ENCODE assay signal across 8 cellular contexts in the genomic region with DNA sequence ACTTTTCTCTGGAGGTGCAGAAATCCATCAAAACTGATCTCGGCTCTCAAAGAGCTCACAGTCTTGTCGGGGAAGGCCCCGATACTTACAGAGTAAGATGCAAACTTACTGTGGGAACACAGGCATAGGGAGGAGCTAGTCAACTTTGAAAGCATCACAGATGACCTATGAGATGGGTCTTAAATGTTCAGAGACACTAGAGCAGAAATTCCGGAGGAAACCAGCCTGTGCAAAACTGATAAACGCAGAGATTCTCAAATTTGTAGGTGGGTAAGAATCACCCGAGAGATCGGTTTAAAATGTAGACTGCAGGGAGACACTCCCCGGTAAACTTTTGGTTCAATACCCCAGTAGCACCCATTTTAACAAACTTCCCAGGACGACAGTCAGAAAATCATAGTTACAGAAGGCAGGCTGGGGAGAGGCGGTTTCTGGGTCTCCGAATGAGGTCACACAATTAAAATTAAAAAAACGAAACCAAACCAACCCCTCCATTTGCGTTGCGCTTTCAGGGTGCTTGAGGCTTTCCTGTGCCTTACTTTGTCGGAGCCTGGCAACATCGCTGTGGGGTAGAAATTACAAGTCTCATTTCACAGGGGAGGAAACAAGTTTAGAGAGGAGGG. TPM values are rescaled to one million over a fixed set of nuclear protein-coding genes. Genes with fewer than 3 reads are reported as not detected.
DNase-seq lines count a peak whose midpoint lies in the region; ATAC-seq, FAIRE-seq and TF ChIP-seq lines count a peak whose summit lies in the region.

No MANE protein-coding gene starts in this region.

- H2AFZ ChIP-seq in K562 (ENCODE audit: low read depth, low read length), result peak overlapping the region; percentile 97

- in situ Hi-C loops in Panc1 (cut with HindIII; ENCODE audit: low pct_unique_long_range_greater_than_20kb, low sequenced_read_pairs), result no loop called here
- in situ Hi-C loops in K562 (cut with MboI), result no loop called here

- CTCF ChIA-PET in Panc1 (lab: Charles Lee), result interaction anchor here (1.1 to 1.2 kb wide), 2 partner anchors 35 to 63 kb away, joined by 3 read pairs; no protein-coding TSS in a partner anchor
- CTCF ChIA-PET in K562 (lab: Yijun Ruan, JAX; ENCODE audit: low intra/inter-chr PET ratio), result interaction anchor here (0.6 kb wide), 2 partner anchors 70 to 124 kb away, joined by 3 to 4 read pairs; no protein-coding TSS in a partner anchor

- WGBS in K562 (ENCODE audit: insufficient coverage, low coverage, missing lambda C conversion rate), result under 1% methylated on average over 16 of the region's 16 CpGs

- peak overlapping the region; percentile 87 for H3K9ac ChIP-seq in K562 (ENCODE audit: insufficient read depth in 1 of 2, low read depth in 2 of 2, low read length in 2 of 2)

- BruUV-seq in Panc1 (replicated peaks; lab: Mats Ljungman, UMichigan), result TSS peak; percentile 99
- TSS peak; percentile 97 for BruUV-seq in K562 (replicated peaks; lab: Mats Ljungman, UMichigan)

- H3K4me3 ChIP-seq in BE2C (ENCODE audit: low read depth, low read length) (peak overlapping the region; percentile 62), Panc1 (ENCODE audit: low read depth in 2 of 2, low read length in 2 of 2) (peak overlapping the region; percentile 82 to 97), K562 (peak overlapping the region; percentile 48), kidney epithelial cell (ENCODE audit: low read depth, low read length) (peak overlapping the region; percentile 69)

- H3K27me3 ChIP-seq in BE2C (no peaks in the 10 kb centered on the region), Panc1 (ENCODE audit: control insufficient read depth, insufficient read depth, low read length) (no peaks in the 10 kb centered on the region), K562 (ENCODE audit: control insufficient read depth in 2 of 2, insufficient read depth in 2 of 2, low read length in 2 of 2) (no peaks in the 10 kb centered on the region), kidney epithelial cell (ENCODE audit: control insufficient read depth, insufficient read depth, low read length) (no peaks in the 10 kb centered on the region)

- no peak for TF ChIP-seq CTCF in BE2C (IDR thresholded peaks at IDR 0.05; ENCODE audit: low read depth, low read length)
- no peak for TF ChIP-seq CTCF in Panc1 (IDR thresholded peaks at IDR 0.05)
- TF ChIP-seq CTCF in K562 (IDR thresholded peaks at IDR 0.05 in 2 of 3, conservative IDR thresholded peaks at IDR 0.05 in 1 of 3; ENCODE audit: insufficient read depth in 2 of 3, low read depth in 1 of 3, low read length in 3 of 3), result no peak
- no peak for TF ChIP-seq CTCF in kidney epithelial cell (IDR thresholded peaks at IDR 0.05; ENCODE audit: insufficient read depth, low read length, poor library complexity, severe bottlenecking)

- H3K4me1 ChIP-seq in BE2C (no peaks in the 10 kb centered on the region), Panc1 (ENCODE audit: control insufficient read depth, insufficient read depth, low read length) (peaks cover 11% of the 10 kb centered on the region), K562 (replicated peaks in 1 of 2; ENCODE audit: control insufficient read depth in 2 of 2, insufficient read depth in 2 of 2, low read length in 2 of 2) (peaks cover 14 to 15% of the 10 kb centered on the region in 2 experiments)

- peak overlapping the region; percentile 96 for H3K4me2 ChIP-seq in K562 (ENCODE audit: insufficient read depth, low read length)

- FAIRE-seq in K562 (lab: Jason Lieb, UNC), result peak; percentile 61

- 0 out of 2 replicates have a peak, but pooled peaks have one; percentile 21 for TF ChIP-seq EP300 in K562 (IDR thresholded peaks at IDR 0.05; ENCODE audit: low read length)

- intact Hi-C loops in Panc1 (cut with micrococcal nuclease; ENCODE audit: unreplicated experiment), result no loop called here
- intact Hi-C loops in K562 (cut with micrococcal nuclease), result no loop called here

- DNase-seq in BE2C, result no peak
- peak; percentile 18 for DNase-seq in Panc1 (ENCODE audit: low read depth, low spot score)
- DNase-seq in K562 (ENCODE audit: extremely low read depth in 1 of 4, low spot score in 3 of 4), result peak; percentile 39 to 82 (median 54)
- no peak for DNase-seq in kidney epithelial cell (ENCODE audit: low read depth)
- peak; percentile 8 for DNase-seq in stimulated activated CD8-positive, alpha-beta memory T cell treated with anti-CD3 and anti-CD28 coated beads, Interleukin-12 subunit alpha, Interleukin-12 subunit beta, amount 100 ng/mL, for 1 hour (ENCODE audit: low read depth)
- DNase-seq in NCI-H1417 treated with DMSO at 0.1 percent for 48 hours (lab: John Stamatoyannopoulos, UW), result no peak

- peaks cover 40% of the 10 kb centered on the region for H3K79me2 ChIP-seq in K562 (ENCODE audit: control insufficient read depth, insufficient read depth, low read length)

- peak; percentile 16 for ATAC-seq in GM18511 (IDR thresholded peaks at IDR 0.05; ENCODE audit: unreplicated experiment)
- peak; percentile 7 for ATAC-seq in HG03025 (IDR thresholded peaks at IDR 0.05; ENCODE audit: low FRiP score, unreplicated experiment)
- peak; percentile 36 for ATAC-seq in Panc1
- ATAC-seq in K562, result peak; percentile 49

- no peak for TF ChIP-seq RAD21 in K562 (CRISPR knock-in tag; conservative IDR thresholded peaks at IDR 0.05 in 1 of 2, IDR thresholded peaks at IDR 0.05 in 1 of 2)

- H3K27ac ChIP-seq in Panc1 (ENCODE audit: low read length) (peak overlapping the region; percentile 96), K562 (ENCODE audit: extremely low read depth, low read depth, low read length) (peak overlapping the region; percentile 93)

- no peaks in the 10 kb centered on the region for H3K9me3 ChIP-seq in BE2C
- no peaks in the 10 kb centered on the region for H3K9me3 ChIP-seq in Panc1 (ENCODE audit: control insufficient read depth, insufficient read depth, low read depth, low read length)
- no peaks in the 10 kb centered on the region for H3K9me3 ChIP-seq in K562 (replicated peaks; ENCODE audit: control insufficient read depth, insufficient read depth, low read depth, low read length)

- peaks cover 19% of the 10 kb centered on the region for H4K20me1 ChIP-seq in K562 (replicated peaks; ENCODE audit: control insufficient read depth, insufficient read depth, low read length)

- peaks cover 5% of the 10 kb centered on the region; the same call in 1 of the 2 replicates for H3K36me3 ChIP-seq in BE2C
- H3K36me3 ChIP-seq in Panc1 (ENCODE audit: control insufficient read depth, insufficient read depth, low read length), result peaks cover 5% of the 10 kb centered on the region; the same call in 1 of the 2 replicates
- H3K36me3 ChIP-seq in K562 (ENCODE audit: control insufficient read depth, insufficient read depth, low read length), result peaks cover 27% of the 10 kb centered on the region; the same call in 2 of the 3 replicates
- H3K36me3 ChIP-seq in kidney epithelial cell (ENCODE audit: control insufficient read depth, insufficient read depth, low read length), result no peaks in the 10 kb centered on the region

- POLR2A ChIA-PET in Panc1 (lab: Charles Lee) (interaction anchor here (0.6 to 1.1 kb wide), 4 partner anchors 20 to 78 kb away, joined by 4 to 7 read pairs (median 4); a partner anchor contains a TSS), K562 (lab: Yijun Ruan, JAX) (interaction anchor here (0.8 to 4.9 kb wide), 20 partner anchors 10 to 241 kb away, joined by 3 to 67 read pairs (median 5); a partner anchor contains a TSS)

- TF ChIP-seq POLR2A in K562 (conservative IDR thresholded peaks at IDR 0.05), result no peak

- H3K9me1 ChIP-seq in K562 (ENCODE audit: control insufficient read depth, insufficient read depth, low read length), result no peaks in the 10 kb centered on the region

TF ChIP-seq in K562, 482 proteins besides CTCF, POLR2A, EP300 and RAD21 (continues in another document):
- TF ChIP-seq SIN3B (IDR thresholded peaks at IDR 0.05; ENCODE audit: low read depth), result 0 out of 2 replicates have a peak, but pooled peaks have one; percentile 12
- TF ChIP-seq ERF (CRISPR knock-in tag; IDR thresholded peaks at IDR 0.05), result peak; percentile 60; the same call in 1 of the 2 replicates
- TF ChIP-seq RBM25 (IDR thresholded peaks at IDR 0.05; ENCODE audit: low read depth, low read length, severe bottlenecking), result no peak
- TF ChIP-seq DPF2 (IDR thresholded peaks at IDR 0.05), result peak; percentile 54
- TF ChIP-seq, protein P1, sequence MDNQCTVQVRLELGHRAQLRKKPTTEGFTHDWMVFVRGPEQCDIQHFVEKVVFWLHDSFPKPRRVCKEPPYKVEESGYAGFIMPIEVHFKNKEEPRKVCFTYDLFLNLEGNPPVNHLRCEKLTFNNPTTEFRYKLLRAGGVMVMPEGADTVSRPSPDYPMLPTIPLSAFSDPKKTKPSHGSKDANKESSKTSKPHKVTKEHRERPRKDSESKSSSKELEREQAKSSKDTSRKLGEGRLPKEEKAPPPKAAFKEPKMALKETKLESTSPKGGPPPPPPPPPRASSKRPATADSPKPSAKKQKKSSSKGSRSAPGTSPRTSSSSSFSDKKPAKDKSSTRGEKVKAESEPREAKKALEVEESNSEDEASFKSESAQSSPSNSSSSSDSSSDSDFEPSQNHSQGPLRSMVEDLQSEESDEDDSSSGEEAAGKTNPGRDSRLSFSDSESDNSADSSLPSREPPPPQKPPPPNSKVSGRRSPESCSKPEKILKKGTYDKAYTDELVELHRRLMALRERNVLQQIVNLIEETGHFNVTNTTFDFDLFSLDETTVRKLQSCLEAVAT (IDR thresholded peaks at IDR 0.05), result peak; percentile 68 to 72

RNA-seq across cellular contexts. Expression of a gene that starts 0.8 kb away (rescaled TPM):
- polyA plus RNA-seq in BE2C (2012; ENCODE audit: insufficient read depth, insufficient read length, low read depth), result 41.9 TPM
- total RNA-seq in Panc1 (2021; ENCODE audit: unreplicated experiment) (114 TPM), K562 (2014; rRNA removed) (67.9 and 70.5 TPM in 2 replicates), K562 (2014; rRNA removed; fragmentation: Illumina TruSeq; extraction: Trizol) (100 and 118 TPM in 2 replicates), K562 (2015; rRNA removed; fragmentation: Illumina TruSeq; extraction: Trizol) (125 and 128 TPM in 2 replicates), K562 (2021) (107 and 123 TPM in 2 replicates), kidney epithelial cell (101 and 105 TPM in 2 replicates)
- 54.8 TPM for polyA plus RNA-seq in Panc1 (2012; ENCODE audit: insufficient read length)
- total RNA-seq in K562 (2011; cell fraction: chromatin; rRNA removed; ENCODE audit: low replicate concordance), result 53.3 and 99.3 TPM in 2 replicates
- 40.0 and 45.4 TPM in 2 replicates for total RNA-seq in K562 (2011; cell fraction: nucleolus; rRNA removed)
- 40.3 and 53.6 TPM in 2 replicates for total RNA-seq in K562 (2011; cell fraction: nucleoplasm; rRNA removed)
- polyA plus RNA-seq in K562 (2011; rRNA removed) (101 and 113 TPM in 2 replicates), K562 (2014; fragmentation: Illumina TruSeq; extraction: Trizol) (133 TPM in 2 replicates), K562 (2014; fragmentation: Nextera tagmentation; extraction: Ambion mirVana) (100 to 1,000 TPM in 1 of 2 experiments, 10 to 100 TPM in 1; 66.2 to 135 TPM), K562 (2014; rRNA removed) (76.9 and 99.0 TPM in 2 replicates)
- polyA plus RNA-seq in K562 (2011; cell fraction: cytosol; rRNA removed), result 36.7 and 54.3 TPM in 2 replicates
- 58.5 and 65.3 TPM in 2 replicates for polyA plus RNA-seq in K562 (2011; cell fraction: nucleus; rRNA removed)
- 61.1 and 64.3 TPM in 2 replicates for polyA plus RNA-seq in K562 (2012)
- 180 TPM in 2 replicates for polyA minus RNA-seq in K562 (2011; rRNA and poly(A)+ RNA removed)
- 49.1 and 81.3 TPM in 2 replicates for polyA minus RNA-seq in K562 (2011; cell fraction: cytosol; rRNA and poly(A)+ RNA removed)
- 29.9 and 65.6 TPM in 2 replicates for polyA minus RNA-seq in K562 (2011; cell fraction: nucleus; rRNA and poly(A)+ RNA removed)

Comparison
In these comparisons a context has a peak if more than half of its experiments do, and no peak if none do; other contexts are left out.
1. DNase-seq: peak in Panc1 (single experiment), K562 (4 of 4) and stimulated activated CD8-positive, alpha-beta memory T cell treated with anti-CD3 and anti-CD28 coated beads, Interleukin-12 subunit alpha, Interleukin-12 subunit beta, amount 100 ng/mL, for 1 hour (single experiment); none in BE2C (single experiment), kidney epithelial cell (single experiment) and NCI-H1417 treated with DMSO at 0.1 percent for 48 hours (single experiment).
2. Peak in every context shown above with its lines, with median percentiles within 50 percentile points of each other: H3K4me3 ChIP-seq and ATAC-seq.